Comparison of ENCODE assay signal across 9 cellular contexts in genomic region chr7:21429786-21430574, GRCh38. TPM values are rescaled to one million over a fixed set of nuclear protein-coding genes. Genes with fewer than 3 reads are reported as not detected.
DNase-seq lines count a peak whose midpoint lies in the region; ATAC-seq and TF ChIP-seq lines count a peak whose summit lies in the region.
"Had no signal": no experiment of that assay in that cellular context is flagged by ENCODE, and none has a peak within 500 bp of the region (broad histone marks: within the 10 kb centered on the region; RNA-seq: fewer than 3 reads in every experiment).

No MANE protein-coding gene starts in this region.

- no peak for TF ChIP-seq POLR2A in suprapubic skin (IDR thresholded peaks at IDR 0.05)

- H3K9me3 ChIP-seq in PC-3 (ENCODE audit: low read length) (no peaks in the 10 kb centered on the region), suprapubic skin (no peaks in the 10 kb centered on the region), A673 (ENCODE audit: low read depth, low read length, poor library complexity, severe bottlenecking) (no peaks in the 10 kb centered on the region)

- H3K27ac ChIP-seq in PC-3 (ENCODE audit: low read length) (no peak overlapping the region), suprapubic skin (no peak overlapping the region), A673 (ENCODE audit: low read depth, low read length, poor library complexity, severe bottlenecking) (no peak overlapping the region)

- peaks cover 71% of the 10 kb centered on the region for H3K4me1 Mint-ChIP-seq in activated T-cell treated with anti-CD3 and anti-CD28 coated beads, Interleukin-2, amount 50 U/mL, for 4 hours (ENCODE audit: low read depth)
- H3K4me1 Mint-ChIP-seq in stimulated activated memory B cell treated with anti-CD40 and anti-IgM and Interleukin-4, amounts not matched to agents 10 μg/mL and 1 μg/mL and 100 μg/mL, for 72 hours = peaks cover 61% of the 10 kb centered on the region

- H3K27me3 ChIP-seq in PC-3 (ENCODE audit: low read length) (no peaks in the 10 kb centered on the region), suprapubic skin (no peaks in the 10 kb centered on the region), A673 (replicated peaks; ENCODE audit: insufficient read depth, low read depth, low read length, poor library complexity) (no peaks in the 10 kb centered on the region)

- POLR2A ChIA-PET in PC-3 (lab: Charles Lee; ENCODE audit: unreplicated experiment) = no interaction called here
- POLR2A ChIA-PET in A673 (lab: Charles Lee; ENCODE audit: low non-redundant PET) = no interaction called here

- H2AFZ ChIP-seq in PC-3 (ENCODE audit: low read length) = no peak overlapping the region

- H3K27me3 Mint-ChIP-seq in activated T-cell treated with anti-CD3 and anti-CD28 coated beads, Interleukin-2, amount 50 U/mL, for 4 hours (ENCODE audit: low read depth) = no peaks in the 10 kb centered on the region
- no peaks in the 10 kb centered on the region for H3K27me3 Mint-ChIP-seq in stimulated activated memory B cell treated with anti-CD40 and anti-IgM and Interleukin-4, amounts not matched to agents 10 μg/mL and 1 μg/mL and 100 μg/mL, for 72 hours

- no peak for DNase-seq in activated T-cell treated with anti-CD3 and anti-CD28 coated beads, Interleukin-2, amount 50 U/mL, for 4 hours
- DNase-seq in activated T-cell treated with anti-CD3 and anti-CD28 coated beads, Interleukin-2, amount 50 U/mL, for 1 hour = no peak
- DNase-seq in PC-3 (no peak), globus pallidus (ENCODE audit: low spot score) (peak; percentile 8), suprapubic skin (ENCODE audit: low spot score in 2 of 2) (no peak), A673 (ENCODE audit: low spot score) (no peak), GDM1 (lab: John Stamatoyannopoulos, UW) (no peak)
- DNase-seq: NCI-H524 treated with DMSO at 0.1 percent for 48 hours had no signal

- CTCF ChIA-PET in PC-3 (lab: Charles Lee) (no interaction called here), A673 (lab: Charles Lee) (no interaction called here)

- ATAC-seq in activated T-cell treated with anti-CD3 and anti-CD28 coated beads, Interleukin-2, amount 50 U/mL, for 4 hours = no peak
- ATAC-seq in PC-3 = no peak
- ATAC-seq in stimulated activated memory B cell treated with anti-CD40 and anti-IgM and Interleukin-4, amounts not matched to agents 10 μg/mL and 1 μg/mL and 100 μg/mL, for 72 hours = no peak

- H3K27ac Mint-ChIP-seq in stimulated activated memory B cell treated with anti-CD40 and anti-IgM and Interleukin-4, amounts not matched to agents 10 μg/mL and 1 μg/mL and 100 μg/mL, for 72 hours = no peak overlapping the region

- no peaks in the 10 kb centered on the region for H3F3A ChIP-seq in PC-3 (ENCODE audit: low read length, unreplicated experiment)

- no TSS peak for BruUV-seq in PC-3 (replicated peaks; lab: Mats Ljungman, UMichigan)
- no TSS peak for BruUV-seq in A673 (replicated peaks; lab: Mats Ljungman, UMichigan)

- H3K79me2 ChIP-seq in PC-3 (ENCODE audit: low read length) = no peaks in the 10 kb centered on the region

- H3K9me3 Mint-ChIP-seq in activated T-cell treated with anti-CD3 and anti-CD28 coated beads, Interleukin-2, amount 50 U/mL, for 4 hours = no peaks in the 10 kb centered on the region
- H3K9me3 Mint-ChIP-seq in stimulated activated memory B cell treated with anti-CD40 and anti-IgM and Interleukin-4, amounts not matched to agents 10 μg/mL and 1 μg/mL and 100 μg/mL, for 72 hours = no peaks in the 10 kb centered on the region

- intact Hi-C loops in PC-3 (cut with micrococcal nuclease) (loop anchor here (5.0 kb wide), 3 partner anchors 517 to 638 kb away; partner anchors contain the start of gene CDCA7L), A673 (cut with micrococcal nuclease; ENCODE audit: unreplicated experiment) (no loop called here)

- peak overlapping the region; percentile 34; the same call in 1 of the 2 replicates for H3K4me2 ChIP-seq in PC-3 (ENCODE audit: low read length)

- H3K4me3 ChIP-seq in PC-3 (ENCODE audit: low read length) = no peak overlapping the region
- no peak overlapping the region for H3K4me3 ChIP-seq in suprapubic skin
- no peak overlapping the region for H3K4me3 ChIP-seq in A673 (ENCODE audit: low read depth, low read length, poor library complexity, severe bottlenecking)

- no peaks in the 10 kb centered on the region for H4K20me1 ChIP-seq in PC-3 (ENCODE audit: low read length)

- TF ChIP-seq CTCF in PC-3 (conservative IDR thresholded peaks at IDR 0.05; ENCODE audit: low read depth, low read length) = no peak
- TF ChIP-seq CTCF in suprapubic skin (IDR thresholded peaks at IDR 0.05) = no peak
- TF ChIP-seq CTCF in A673 (conservative IDR thresholded peaks at IDR 0.05; ENCODE audit: low read depth, low read length) = no peak

- H3K4me1 ChIP-seq in PC-3 (ENCODE audit: insufficient read depth, low read length) (peaks cover 10% of the 10 kb centered on the region), suprapubic skin (peaks cover 43% of the 10 kb centered on the region), A673 (ENCODE audit: insufficient read depth, low read length, poor library complexity, severe bottlenecking) (peaks cover 12% of the 10 kb centered on the region)

- peak overlapping the region; percentile 93 for H3K4me3 Mint-ChIP-seq in activated T-cell treated with anti-CD3 and anti-CD28 coated beads, Interleukin-2, amount 50 U/mL, for 4 hours
- H3K4me3 Mint-ChIP-seq in stimulated activated memory B cell treated with anti-CD40 and anti-IgM and Interleukin-4, amounts not matched to agents 10 μg/mL and 1 μg/mL and 100 μg/mL, for 72 hours = peak overlapping the region; percentile 100

- TF ChIP-seq EP300 in suprapubic skin (IDR thresholded peaks at IDR 0.05) = no peak

- no peaks in the 10 kb centered on the region for H3K36me3 ChIP-seq in PC-3 (ENCODE audit: low read depth, low read length)
- H3K36me3 ChIP-seq in suprapubic skin = no peaks in the 10 kb centered on the region
- H3K36me3 ChIP-seq in A673 (ENCODE audit: insufficient read depth, low read length, poor library complexity, severe bottlenecking) = no peaks in the 10 kb centered on the region

- no peaks in the 10 kb centered on the region for H3K9me2 ChIP-seq in PC-3 (replicated peaks; ENCODE audit: low read length)

- H3K9ac ChIP-seq in PC-3 (ENCODE audit: low read length) = no peak overlapping the region

- 52% methylated on average over 7 of the region's 8 CpGs for WGBS in suprapubic skin

- H3K36me3 Mint-ChIP-seq in activated T-cell treated with anti-CD3 and anti-CD28 coated beads, Interleukin-2, amount 50 U/mL, for 4 hours (ENCODE audit: insufficient read depth) = peaks cover 14% of the 10 kb centered on the region
- peaks cover 10% of the 10 kb centered on the region for H3K36me3 Mint-ChIP-seq in stimulated activated memory B cell treated with anti-CD40 and anti-IgM and Interleukin-4, amounts not matched to agents 10 μg/mL and 1 μg/mL and 100 μg/mL, for 72 hours

RNA-seq across cellular contexts. Expression of gene SP4, which starts 2.1 kb away (rescaled TPM):
- total RNA-seq in activated T-cell treated with anti-CD3 and anti-CD28 coated beads, Interleukin-2, amount 50 U/mL, for 4 hours = 10 to 100 TPM; 10.5 to 16.5 (median 11.8) TPM
- total RNA-seq in PC-3 (2014; rRNA removed) (2.5 and 3.1 TPM in 2 replicates), suprapubic skin (10 to 100 TPM in 3 of 4 donors, 1 to 10 TPM in 1; 5.3 to 17.0 (median 11.1) TPM), A673 (2021) (9.1 and 9.3 TPM in 2 replicates)
